19 cellular contexts compared by ENCODE assay signal in genomic region chr4:14583752-14584151, GRCh38.
A peak's percentile ranks its signal among the peaks of the same experiment; 100 is the strongest.
DNase-seq lines count a peak whose midpoint lies in the region; ATAC-seq, FAIRE-seq and TF ChIP-seq lines count a peak whose summit lies in the region.
"Had no signal": no experiment of that assay in that cellular context is flagged by ENCODE, and none has a peak within 500 bp of the region (broad histone marks: within the 10 kb centered on the region; RNA-seq: fewer than 3 reads in every experiment).

No MANE protein-coding gene starts in this region.

- no peak overlapping the region for H2BK12ac ChIP-seq in H1 (ENCODE audit: low read depth, low read length)

- no peak overlapping the region for H4K8ac ChIP-seq in H1 (ENCODE audit: extremely low read depth, insufficient read depth, low read length)

- H3K9me3 ChIP-seq in OCI-LY3 (ENCODE audit: insufficient read depth, low read length) (no peaks in the 10 kb centered on the region), H1 (ENCODE audit: insufficient read depth in 2 of 2, low read depth in 1 of 2, low read length in 1 of 2) (no peaks in the 10 kb centered on the region)
- H3K9me3 ChIP-seq: BE2C had no signal

- H2BK120ac ChIP-seq in H1 (replicated peaks; ENCODE audit: low read depth, low read length): no peak overlapping the region

- H3K27ac ChIP-seq in OCI-LY3 (ENCODE audit: low read length): peak overlapping the region; percentile 32
- no peak overlapping the region for H3K27ac ChIP-seq in H1 (ENCODE audit: low read depth, low read length)
- H3K27ac ChIP-seq: C4-2B, KMS-11 had no signal

- peak overlapping the region; percentile 11; the same call in 1 of the 2 replicates for H3K9ac ChIP-seq in OCI-LY3 (ENCODE audit: low read length)
- no peak overlapping the region for H3K9ac ChIP-seq in H1 (replicated peaks in 1 of 4; ENCODE audit: extremely low read depth in 1 of 4, low read depth in 3 of 4, low read length in 3 of 4)
- H3K9ac ChIP-seq: KMS-11 had no signal

- H3K79me2 ChIP-seq in OCI-LY3 (ENCODE audit: low read length) (no peaks in the 10 kb centered on the region), H1 (ENCODE audit: control insufficient read depth in 1 of 2, insufficient read depth in 2 of 2, low read length in 2 of 2) (no peaks in the 10 kb centered on the region)

- DNase-seq in H1 (ENCODE audit: low read depth in 1 of 2, low spot score in 2 of 2) (no peak), GM12892 (ENCODE audit: insufficient read length) (no peak), HEK293T (ENCODE audit: extremely low spot score) (no peak)
- no peak for DNase-seq in activated CD4-positive, alpha-beta T cell treated with anti-CD3 and anti-CD28 coated beads, Interleukin-2, amount 50 U/mL, for 1 hour
- DNase-seq: BE2C; CD4-positive, alpha-beta memory T cell; DMS79 had no signal

- H3K27me3 ChIP-seq in OCI-LY3 (ENCODE audit: low read depth, low read length): no peaks in the 10 kb centered on the region
- H3K27me3 ChIP-seq in H1 (replicated peaks in 1 of 4; ENCODE audit: control insufficient read depth in 3 of 4, extremely low read depth in 1 of 4, insufficient read depth in 3 of 4, low read length in 3 of 4): no peaks in the 10 kb centered on the region
- H3K27me3 ChIP-seq: BE2C had no signal

- H4K91ac ChIP-seq in H1 (replicated peaks; ENCODE audit: insufficient read length, low read length): no peak overlapping the region

- no peak for TF ChIP-seq EP300 in H1 (IDR thresholded peaks at IDR 0.05; ENCODE audit: borderline replicate concordance in 1 of 2, low read depth in 2 of 2, low read length in 2 of 2)

- FAIRE-seq in H1 (lab: Jason Lieb, UNC) (no peak), GM12892 (lab: Jason Lieb, UNC) (no peak)
- FAIRE-seq: A204.1, GM18507, GM19239, HepG2, HTR-8/SVneo had no signal

- WGBS in H1 (ENCODE audit: extremely low coverage in 1 of 2, insufficient coverage in 1 of 2, insufficient read length in 1 of 2, insufficient replicate concordance in 2 of 2, low coverage in 1 of 2, low lambda C conversion rate in 2 of 2, missing lambda C conversion rate in 1 of 2), 2 experiments: 99% methylated on average over 7 of the region's 7 CpGs; no CpG with 5 or more reads in 1 of the 2 experiments

- TF ChIP-seq CTCF in OCI-LY3 (IDR thresholded peaks at IDR 0.05; ENCODE audit: low read depth, low read length): no peak
- no peak for TF ChIP-seq CTCF in H1 (IDR thresholded peaks at IDR 0.05; ENCODE audit: control extremely low read depth in 1 of 3, insufficient read depth in 1 of 3, low read depth in 1 of 3, low read length in 3 of 3)

- TF ChIP-seq POLR2A in H1 (IDR thresholded peaks at IDR 0.05; ENCODE audit: control extremely low read depth in 1 of 2, low read depth in 2 of 2, low read length in 2 of 2): no peak
- TF ChIP-seq POLR2A in GM12892 (IDR thresholded peaks at IDR 0.05; ENCODE audit: low read depth, low read length): no peak

- H3K4me3 ChIP-seq in OCI-LY3 (ENCODE audit: low read length) (peak overlapping the region; percentile 55), H1 (ENCODE audit: extremely low read depth in 1 of 4, insufficient read depth in 2 of 4, low read depth in 3 of 4, low read length in 4 of 4) (no peak overlapping the region)

- no peak overlapping the region for H2BK20ac ChIP-seq in H1 (ENCODE audit: low read length)

- H2AK5ac ChIP-seq in H1 (ENCODE audit: low read depth, low read length): no peak overlapping the region

- no peaks in the 10 kb centered on the region for H3K79me1 ChIP-seq in H1 (ENCODE audit: low read depth, low read length)

- no peak overlapping the region for H4K5ac ChIP-seq in H1 (ENCODE audit: insufficient read length, low read depth, low read length)

- peak; percentile 74 for ATAC-seq in GM18867 (IDR thresholded peaks at IDR 0.05; ENCODE audit: unreplicated experiment)
- ATAC-seq in HG03095 (IDR thresholded peaks at IDR 0.05; ENCODE audit: unreplicated experiment): peak; percentile 53
- no peak for ATAC-seq in GM19328 (IDR thresholded peaks at IDR 0.05; ENCODE audit: unreplicated experiment)
- ATAC-seq: HCT116, HepG2 had no signal

- H2BK15ac ChIP-seq in H1 (ENCODE audit: low read length): no peak overlapping the region

- no peak overlapping the region for H3K14ac ChIP-seq in H1 (ENCODE audit: insufficient read length)

- H3K56ac ChIP-seq in H1 (replicated peaks; ENCODE audit: insufficient read length, low read depth, low read length): no peak overlapping the region

- H3K4me2 ChIP-seq in OCI-LY3 (ENCODE audit: low read length): peak overlapping the region; percentile 72
- H3K4me2 ChIP-seq in H1 (ENCODE audit: insufficient read depth in 1 of 2, low read depth in 2 of 2, low read length in 2 of 2): no peak overlapping the region
- H3K4me2 ChIP-seq: KMS-11 had no signal

- H4K20me1 ChIP-seq in OCI-LY3 (ENCODE audit: insufficient read depth, low read length) (no peaks in the 10 kb centered on the region), H1 (replicated peaks in 1 of 2; ENCODE audit: control insufficient read depth in 1 of 2, insufficient read depth in 2 of 2, low read length in 2 of 2) (no peaks in the 10 kb centered on the region)

- H2BK5ac ChIP-seq in H1 (ENCODE audit: low read depth, low read length): no peak overlapping the region

- no peak overlapping the region for H3K18ac ChIP-seq in H1 (ENCODE audit: extremely low read depth, low read length)

- H3K4ac ChIP-seq in H1 (replicated peaks; ENCODE audit: insufficient read length, low read depth, low read length): no peak overlapping the region

- H3K23ac ChIP-seq in H1 (ENCODE audit: insufficient read length): no peak overlapping the region

- no peaks in the 10 kb centered on the region for H3K36me3 ChIP-seq in OCI-LY3 (replicated peaks; ENCODE audit: low read depth, low read length)
- H3K36me3 ChIP-seq in H1 (ENCODE audit: control insufficient read depth in 2 of 4, insufficient read depth in 4 of 4, low read length in 3 of 4): no peaks in the 10 kb centered on the region
- H3K36me3 ChIP-seq: BE2C had no signal

- H3K23me2 ChIP-seq in H1 (ENCODE audit: low read depth, low read length): no peaks in the 10 kb centered on the region

- peak overlapping the region; percentile 35; the same call in 1 of the 2 replicates for H2AFZ ChIP-seq in OCI-LY3 (ENCODE audit: low read depth, low read length)
- H2AFZ ChIP-seq in H1 (ENCODE audit: low read length): 0 out of 2 replicates have a peak overlapping the region, but pooled peaks have one; percentile 8

- CTCF ChIA-PET in H1 (lab: Charles Lee; ENCODE audit: partially characterized antibody): interaction anchor here (0.6 to 1.5 kb wide), 2 partner anchors 13 to 105 kb away, joined by 3 to 8 read pairs; no protein-coding TSS in a partner anchor
- CTCF ChIA-PET in HEK293T (lab: Yijun Ruan, JAX): no interaction called here

- no peak for TF ChIP-seq RAD21 in H1 (IDR thresholded peaks at IDR 0.05 in 1 of 2, conservative IDR thresholded peaks at IDR 0.05 in 1 of 2; ENCODE audit: low read depth in 2 of 2, low read length in 2 of 2)

- POLR2A ChIA-PET in H1 (lab: Charles Lee; ENCODE audit: partially characterized antibody) (no interaction called here), HEK293T (lab: Yijun Ruan, JAX) (no interaction called here)

- H3K4me1 ChIP-seq in OCI-LY3 (ENCODE audit: low read length) (peaks cover 28% of the 10 kb centered on the region), H1 (replicated peaks in 1 of 4; ENCODE audit: control insufficient read depth in 3 of 4, insufficient read depth in 4 of 4, low read length in 3 of 4) (no peaks in the 10 kb centered on the region)
- H3K4me1 ChIP-seq: BE2C had no signal

TF ChIP-seq in H1, 55 proteins besides CTCF, POLR2A, EP300 and RAD21:
- TF ChIP-seq BCL11A (IDR thresholded peaks at IDR 0.05; ENCODE audit: low read depth in 2 of 2, low read length in 2 of 2) (no peak), SIRT6 (IDR thresholded peaks at IDR 0.05; ENCODE audit: low read length) (no peak), RXRA (IDR thresholded peaks at IDR 0.05; ENCODE audit: insufficient read depth, low read depth, low read length) (no peak), TBP (IDR thresholded peaks at IDR 0.05; ENCODE audit: low read depth, low read length) (no peak), GTF2F1 (IDR thresholded peaks at IDR 0.05; ENCODE audit: borderline replicate concordance, low read depth, low read length) (no peak)

TF ChIP-seq in HEK293T, 16 proteins besides CTCF, POLR2A, EP300 and RAD21:
- no peak for TF ChIP-seq SP1 (IDR thresholded peaks at IDR 0.05)
- no peak for TF ChIP-seq ARNT (IDR thresholded peaks at IDR 0.05)
- no peak for TF ChIP-seq ZNF384 (IDR thresholded peaks at IDR 0.05)
- no peak for TF ChIP-seq FOXA1 (IDR thresholded peaks at IDR 0.05)
- TF ChIP-seq ELF4 (IDR thresholded peaks at IDR 0.05): no peak
- TF ChIP-seq LEF1 (IDR thresholded peaks at IDR 0.05; ENCODE audit: borderline replicate concordance): no peak
- no peak for TF ChIP-seq BHLHE40 (IDR thresholded peaks at IDR 0.05; ENCODE audit: borderline replicate concordance)
- no peak for TF ChIP-seq HDGF (IDR thresholded peaks at IDR 0.05; ENCODE audit: borderline replicate concordance)
- TF ChIP-seq FOXK2 (IDR thresholded peaks at IDR 0.05): no peak
- no peak for TF ChIP-seq CTBP1 (IDR thresholded peaks at IDR 0.05; ENCODE audit: borderline replicate concordance)
- TF ChIP-seq PKNOX1 (IDR thresholded peaks at IDR 0.05): no peak
- no peak for TF ChIP-seq L3MBTL2 (conservative IDR thresholded peaks at IDR 0.05)
- TF ChIP-seq FOXM1 (IDR thresholded peaks at IDR 0.05; ENCODE audit: borderline replicate concordance): no peak
- no peak for TF ChIP-seq TARDBP (IDR thresholded peaks at IDR 0.05)
- no peak for TF ChIP-seq SUZ12 (IDR thresholded peaks at IDR 0.05)
- no peak for TF ChIP-seq NFRKB (IDR thresholded peaks at IDR 0.05)
TF ChIP-seq in HEK293T: peak in this region for 0.
